In the genomic region with DNA sequence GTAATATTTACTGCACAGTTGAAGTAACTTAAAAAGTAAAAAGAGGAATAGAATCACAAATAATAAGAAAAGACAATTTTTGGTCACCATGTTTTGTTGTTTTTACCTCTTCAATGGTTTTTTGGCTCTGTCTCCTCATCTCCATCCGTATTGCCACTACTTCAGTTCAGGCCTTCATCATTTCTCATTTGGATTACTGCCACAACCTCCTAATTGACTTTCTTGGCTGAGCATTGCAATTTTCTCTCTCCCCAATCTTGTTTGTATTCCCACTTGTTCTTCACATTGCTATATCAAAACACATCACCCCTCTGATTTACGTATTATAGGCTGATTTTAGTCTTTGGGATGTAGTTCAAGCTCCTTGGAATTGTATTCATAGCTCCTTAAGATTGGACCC, we compare ENCODE assay signal across 21 cellular contexts.
A peak's percentile ranks its signal among the peaks of the same experiment; 100 is the strongest.
DNase-seq lines count a peak whose midpoint lies in the region; TF ChIP-seq lines count a peak whose summit lies in the region.
"Had no signal": no experiment of that assay in that cellular context is flagged by ENCODE, and none has a peak within 500 bp of the region (broad histone marks: within the 10 kb centered on the region; RNA-seq: fewer than 3 reads in every experiment).

No MANE protein-coding gene starts in this region.

- no peaks in the 10 kb centered on the region for H3K9me3 ChIP-seq in neural cell (ENCODE audit: low read length)
- H3K9me3 ChIP-seq: BE2C, BLaER1 had no signal

- H3K79me2 ChIP-seq in neural cell (replicated peaks; ENCODE audit: insufficient read depth, low read length) = no peaks in the 10 kb centered on the region

- H3F3A ChIP-seq in neural cell (ENCODE audit: insufficient read depth, low read length, poor library complexity, severe bottlenecking) = no peaks in the 10 kb centered on the region

- no peak for TF ChIP-seq RAD21 in neural cell (conservative IDR thresholded peaks at IDR 0.05)

- no peaks in the 10 kb centered on the region for H3K9me2 ChIP-seq in neural cell (ENCODE audit: insufficient read depth, low read length)

- no peaks in the 10 kb centered on the region for H3K27me3 ChIP-seq in neural cell (ENCODE audit: insufficient read depth, low read depth, low read length)
- H3K27me3 ChIP-seq: BLaER1 had no signal

- peaks cover 5% of the 10 kb centered on the region for H3K27me3 Mint-ChIP-seq in type B pancreatic cell
- H3K27me3 Mint-ChIP-seq: CD4-positive, CD25-positive, alpha-beta regulatory T cell had no signal

- no peaks in the 10 kb centered on the region for H3K36me3 Mint-ChIP-seq in type B pancreatic cell
- H3K36me3 Mint-ChIP-seq: CD14-positive monocyte; CD4-positive, alpha-beta memory T cell; CD4-positive, CD25-positive, alpha-beta regulatory T cell; CD8-positive, alpha-beta memory T cell had no signal

- peak overlapping the region; percentile 66 for H3K27ac ChIP-seq in neural cell (ENCODE audit: low read length)
- H3K27ac ChIP-seq: BLaER1 had no signal

- in situ Hi-C loops in G401 (cut with HindIII; ENCODE audit: low sequenced_read_pairs) = no loop called here

- H3K4me3 ChIP-seq in neural cell (ENCODE audit: low read length) = no peak overlapping the region
- H3K4me3 ChIP-seq: BLaER1 had no signal

- H3K4me1 Mint-ChIP-seq in type B pancreatic cell (ENCODE audit: unreplicated experiment) = no peaks in the 10 kb centered on the region
- H3K4me1 Mint-ChIP-seq: CD14-positive monocyte; CD4-positive, alpha-beta memory T cell; CD4-positive, CD25-positive, alpha-beta regulatory T cell; CD8-positive, alpha-beta memory T cell had no signal

- H3K9me3 Mint-ChIP-seq in type B pancreatic cell = no peaks in the 10 kb centered on the region

- H2AFZ ChIP-seq in neural cell (ENCODE audit: low read depth, low read length) = no peak overlapping the region

- H3K36me3 ChIP-seq in neural cell (ENCODE audit: insufficient read depth, low read length) = no peaks in the 10 kb centered on the region
- H3K36me3 ChIP-seq: BE2C, BLaER1 had no signal

- H3K9ac ChIP-seq in neural cell (ENCODE audit: low read length) = no peak overlapping the region
- H3K9ac ChIP-seq: BLaER1 had no signal

- no peak overlapping the region for H3K4me3 Mint-ChIP-seq in type B pancreatic cell
- H3K4me3 Mint-ChIP-seq: CD14-positive monocyte; CD4-positive, alpha-beta memory T cell; CD4-positive, CD25-positive, alpha-beta regulatory T cell; CD8-positive, alpha-beta memory T cell had no signal

- H3K4me2 ChIP-seq in neural cell (ENCODE audit: low read length) = no peak overlapping the region
- H3K4me2 ChIP-seq: BLaER1 had no signal

- peak; percentile 70 for DNase-seq in G401 (ENCODE audit: low spot score)
- peak; percentile 67 for DNase-seq in cerebellar cortex (ENCODE audit: low spot score)
- no peak for DNase-seq in NCI-H510A treated with DMSO at 0.1 percent for 48 hours (lab: John Stamatoyannopoulos, UW)
- DNase-seq in type B pancreatic cell (ENCODE audit: extremely low spot score, unreplicated experiment) = no peak
- DNase-seq: 8988T; ACHN; BE2C; CD4-positive, alpha-beta memory T cell; CD4-positive, CD25-positive, alpha-beta regulatory T cell; CD8-positive, alpha-beta memory T cell; COR-L47; DMS 273 treated with DMSO at 0.1 percent for 48 hours; DMS153; DMS53; DMS79; DND-41; EL; GF-D8 had no signal

- H3K27ac Mint-ChIP-seq in type B pancreatic cell = no peak overlapping the region
- H3K27ac Mint-ChIP-seq: CD14-positive monocyte; CD4-positive, alpha-beta memory T cell; CD4-positive, CD25-positive, alpha-beta regulatory T cell; CD8-positive, alpha-beta memory T cell had no signal

- H4K20me1 ChIP-seq in neural cell (ENCODE audit: insufficient read depth) = no peaks in the 10 kb centered on the region
- H4K20me1 ChIP-seq: BLaER1 had no signal

- no peak for TF ChIP-seq EP300 in neural cell (conservative IDR thresholded peaks at IDR 0.05; ENCODE audit: poor library complexity, severe bottlenecking)

- TF ChIP-seq CTCF in neural cell (IDR thresholded peaks at IDR 0.05; ENCODE audit: poor library complexity, severe bottlenecking) (no peak), type B pancreatic cell (conservative IDR thresholded peaks at IDR 0.05) (no peak)

TF ChIP-seq in neural cell, 6 proteins besides CTCF, POLR2A, EP300 and RAD21:
- no peak for TF ChIP-seq TAF1 (IDR thresholded peaks at IDR 0.05; ENCODE audit: low read depth)
- TF ChIP-seq EZH2 (IDR thresholded peaks at IDR 0.05; ENCODE audit: borderline replicate concordance, insufficient read depth, low read length, poor library complexity, severe bottlenecking) = no peak
- TF ChIP-seq, protein P1, sequence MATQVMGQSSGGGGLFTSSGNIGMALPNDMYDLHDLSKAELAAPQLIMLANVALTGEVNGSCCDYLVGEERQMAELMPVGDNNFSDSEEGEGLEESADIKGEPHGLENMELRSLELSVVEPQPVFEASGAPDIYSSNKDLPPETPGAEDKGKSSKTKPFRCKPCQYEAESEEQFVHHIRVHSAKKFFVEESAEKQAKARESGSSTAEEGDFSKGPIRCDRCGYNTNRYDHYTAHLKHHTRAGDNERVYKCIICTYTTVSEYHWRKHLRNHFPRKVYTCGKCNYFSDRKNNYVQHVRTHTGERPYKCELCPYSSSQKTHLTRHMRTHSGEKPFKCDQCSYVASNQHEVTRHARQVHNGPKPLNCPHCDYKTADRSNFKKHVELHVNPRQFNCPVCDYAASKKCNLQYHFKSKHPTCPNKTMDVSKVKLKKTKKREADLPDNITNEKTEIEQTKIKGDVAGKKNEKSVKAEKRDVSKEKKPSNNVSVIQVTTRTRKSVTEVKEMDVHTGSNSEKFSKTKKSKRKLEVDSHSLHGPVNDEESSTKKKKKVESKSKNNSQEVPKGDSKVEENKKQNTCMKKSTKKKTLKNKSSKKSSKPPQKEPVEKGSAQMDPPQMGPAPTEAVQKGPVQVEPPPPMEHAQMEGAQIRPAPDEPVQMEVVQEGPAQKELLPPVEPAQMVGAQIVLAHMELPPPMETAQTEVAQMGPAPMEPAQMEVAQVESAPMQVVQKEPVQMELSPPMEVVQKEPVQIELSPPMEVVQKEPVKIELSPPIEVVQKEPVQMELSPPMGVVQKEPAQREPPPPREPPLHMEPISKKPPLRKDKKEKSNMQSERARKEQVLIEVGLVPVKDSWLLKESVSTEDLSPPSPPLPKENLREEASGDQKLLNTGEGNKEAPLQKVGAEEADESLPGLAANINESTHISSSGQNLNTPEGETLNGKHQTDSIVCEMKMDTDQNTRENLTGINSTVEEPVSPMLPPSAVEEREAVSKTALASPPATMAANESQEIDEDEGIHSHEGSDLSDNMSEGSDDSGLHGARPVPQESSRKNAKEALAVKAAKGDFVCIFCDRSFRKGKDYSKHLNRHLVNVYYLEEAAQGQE (IDR thresholded peaks at IDR 0.05; ENCODE audit: borderline replicate concordance) = no peak
- TF ChIP-seq SMC3 (conservative IDR thresholded peaks at IDR 0.05; ENCODE audit: poor library complexity) = no peak

Comparison
In these comparisons a context has a peak if more than half of its experiments do, and no peak if none do; other contexts are left out.
1. DNase-seq: peak in G401 (single experiment) and cerebellar cortex (single experiment); none in NCI-H510A treated with DMSO at 0.1 percent for 48 hours (single experiment) and type B pancreatic cell (single experiment).